ENCODE assay signal across 10 cellular contexts in genomic region chr12:87509233-87509820, GRCh38.
DNase-seq lines count a peak whose midpoint lies in the region; ATAC-seq and TF ChIP-seq lines count a peak whose summit lies in the region.
"Had no signal": no experiment of that assay in that cellular context is flagged by ENCODE, and none has a peak within 500 bp of the region (broad histone marks: within the 10 kb centered on the region; RNA-seq: fewer than 3 reads in every experiment).

No MANE protein-coding gene starts in this region.

- no peak overlapping the region for H4K91ac ChIP-seq in neuronal stem cell (ENCODE audit: low read depth, low read length, poor library complexity)

- peak; percentile 60 for ATAC-seq in HG03565 (IDR thresholded peaks at IDR 0.05; ENCODE audit: unreplicated experiment)
- peak; percentile 100 for ATAC-seq in RWPE2 (ENCODE audit: low read depth)
- ATAC-seq in activated T-cell treated with anti-CD3 and anti-CD28 coated beads, Interleukin-2, amount 50 U/mL, for 4 hours = no peak
- ATAC-seq in natural killer cell treated with Interleukin-12 subunit alpha and Interleukin-12 subunit beta and Interleukin-15 and Interleukin-18, amount 100 ng/mL, for 72 hours = no peak

- H3K18ac ChIP-seq in neuronal stem cell (ENCODE audit: low read length) = no peak overlapping the region

- no peak for TF ChIP-seq CTCF in RWPE2 (IDR thresholded peaks at IDR 0.05; ENCODE audit: poor library complexity, severe bottlenecking)

- no peak overlapping the region for H4K8ac ChIP-seq in neuronal stem cell (ENCODE audit: low read depth, low read length)

- peak; percentile 7 for DNase-seq in GM03348 (ENCODE audit: low spot score)
- DNase-seq in RWPE2 (ENCODE audit: low spot score) = no peak
- DNase-seq in glomerular endothelial cell (ENCODE audit: extremely low read depth, low read depth, low spot score) = peak; percentile 18
- no peak for DNase-seq in AG08395 (ENCODE audit: low spot score)
- no peak for DNase-seq in activated T-cell treated with anti-CD3 and anti-CD28 coated beads, Interleukin-2, amount 50 U/mL, for 4 hours
- no peak for DNase-seq in natural killer cell treated with Interleukin-12 subunit alpha and Interleukin-12 subunit beta and Interleukin-15 and Interleukin-18, amount 100 ng/mL, for 72 hours (ENCODE audit: low spot score)
- DNase-seq in neuronal stem cell (ENCODE audit: low spot score) = no peak
- DNase-seq: activated naive CD4-positive, alpha-beta T cell treated with anti-CD3 and anti-CD28 coated beads for 36 hours; stimulated activated CD4-positive, alpha-beta T cell treated with anti-CD3 and anti-CD28 coated beads, Interleukin-2, amount 100 ng/mL, for 24 hours had no signal

- no peak overlapping the region for H3K4me3 Mint-ChIP-seq in activated T-cell treated with anti-CD3 and anti-CD28 coated beads, Interleukin-2, amount 50 U/mL, for 4 hours
- no peak overlapping the region for H3K4me3 Mint-ChIP-seq in natural killer cell treated with Interleukin-12 subunit alpha and Interleukin-12 subunit beta and Interleukin-15 and Interleukin-18, amount 100 ng/mL, for 72 hours
- H3K4me3 Mint-ChIP-seq: activated naive CD4-positive, alpha-beta T cell treated with anti-CD3 and anti-CD28 coated beads for 36 hours had no signal

- no peak overlapping the region for H2BK15ac ChIP-seq in neuronal stem cell (ENCODE audit: low read length)

- no peaks in the 10 kb centered on the region for H3K4me1 Mint-ChIP-seq in activated T-cell treated with anti-CD3 and anti-CD28 coated beads, Interleukin-2, amount 50 U/mL, for 4 hours (ENCODE audit: low read depth)
- no peaks in the 10 kb centered on the region for H3K4me1 Mint-ChIP-seq in natural killer cell treated with Interleukin-12 subunit alpha and Interleukin-12 subunit beta and Interleukin-15 and Interleukin-18, amount 100 ng/mL, for 72 hours (ENCODE audit: low read depth in 2 of 2)

- H3K27me3 Mint-ChIP-seq in activated T-cell treated with anti-CD3 and anti-CD28 coated beads, Interleukin-2, amount 50 U/mL, for 4 hours (ENCODE audit: low read depth) = no peaks in the 10 kb centered on the region
- H3K27me3 Mint-ChIP-seq in natural killer cell treated with Interleukin-12 subunit alpha and Interleukin-12 subunit beta and Interleukin-15 and Interleukin-18, amount 100 ng/mL, for 72 hours = no peaks in the 10 kb centered on the region

- no peak overlapping the region for H2AFZ ChIP-seq in neuronal stem cell (ENCODE audit: low read length)

- no peak overlapping the region for H3K4me2 ChIP-seq in neuronal stem cell (ENCODE audit: insufficient read depth, low read length, poor library complexity, severe bottlenecking)

- H3K4ac ChIP-seq in neuronal stem cell (ENCODE audit: low read length) = no peak overlapping the region

- H3K36me3 ChIP-seq in RWPE2 (ENCODE audit: low read depth) (no peaks in the 10 kb centered on the region), neuronal stem cell (replicated peaks in 1 of 2; ENCODE audit: control insufficient read depth in 2 of 2, insufficient read depth in 2 of 2, low read length in 2 of 2) (no peaks in the 10 kb centered on the region)

- peaks cover 5% of the 10 kb centered on the region for H3K9me3 Mint-ChIP-seq in activated T-cell treated with anti-CD3 and anti-CD28 coated beads, Interleukin-2, amount 50 U/mL, for 4 hours
- peaks cover 22% of the 10 kb centered on the region for H3K9me3 Mint-ChIP-seq in natural killer cell treated with Interleukin-12 subunit alpha and Interleukin-12 subunit beta and Interleukin-15 and Interleukin-18, amount 100 ng/mL, for 72 hours

- H3K23ac ChIP-seq in neuronal stem cell (ENCODE audit: low read depth, low read length, poor library complexity) = no peak overlapping the region

- H3K4me1 ChIP-seq in RWPE2 (ENCODE audit: insufficient read depth, poor library complexity, severe bottlenecking) (peaks cover 13% of the 10 kb centered on the region), neuronal stem cell (ENCODE audit: control insufficient read depth in 2 of 2, insufficient read depth in 1 of 2, low read depth in 1 of 2, low read length in 2 of 2) (no peaks in the 10 kb centered on the region)

- no peak overlapping the region for H2BK5ac ChIP-seq in neuronal stem cell (ENCODE audit: low read length)

- H3K79me1 ChIP-seq in neuronal stem cell (ENCODE audit: low read depth, low read length) = no peaks in the 10 kb centered on the region

- H3K14ac ChIP-seq in neuronal stem cell (ENCODE audit: low read length) = no peak overlapping the region

- no peak overlapping the region for H3K9ac ChIP-seq in neuronal stem cell (ENCODE audit: low read depth, low read length, poor library complexity)

- H3K9me3 ChIP-seq in RWPE2 (ENCODE audit: severe bottlenecking) = no peaks in the 10 kb centered on the region
- no peaks in the 10 kb centered on the region for H3K9me3 ChIP-seq in neuronal stem cell (replicated peaks in 1 of 2; ENCODE audit: control insufficient read depth in 2 of 2, insufficient read depth in 1 of 2, low read depth in 1 of 2, low read length in 2 of 2)

- no peaks in the 10 kb centered on the region for H3K27me3 ChIP-seq in RWPE2 (ENCODE audit: insufficient read depth, poor library complexity, severe bottlenecking)
- H3K27me3 ChIP-seq in neuronal stem cell (ENCODE audit: control insufficient read depth in 3 of 3, insufficient read depth in 3 of 3, low read depth in 1 of 3, low read length in 3 of 3) = no peaks in the 10 kb centered on the region

- no peaks in the 10 kb centered on the region for H3K36me3 Mint-ChIP-seq in activated T-cell treated with anti-CD3 and anti-CD28 coated beads, Interleukin-2, amount 50 U/mL, for 4 hours (ENCODE audit: insufficient read depth)
- no peaks in the 10 kb centered on the region for H3K36me3 Mint-ChIP-seq in natural killer cell treated with Interleukin-12 subunit alpha and Interleukin-12 subunit beta and Interleukin-15 and Interleukin-18, amount 100 ng/mL, for 72 hours

- no peak overlapping the region for H2BK120ac ChIP-seq in neuronal stem cell (ENCODE audit: low read depth, low read length)

- no peak overlapping the region for H2AK5ac ChIP-seq in neuronal stem cell (ENCODE audit: low read depth, low read length)

- no peak overlapping the region for H2BK12ac ChIP-seq in neuronal stem cell (ENCODE audit: low read length)

- H3K4me3 ChIP-seq in RWPE2 (ENCODE audit: severe bottlenecking) (no peak overlapping the region), neuronal stem cell (ENCODE audit: low read length in 2 of 2) (no peak overlapping the region)

- peak overlapping the region; percentile 52 for H3K27ac ChIP-seq in RWPE2 (ENCODE audit: poor library complexity, severe bottlenecking)
- no peak overlapping the region for H3K27ac ChIP-seq in neuronal stem cell (replicated peaks; ENCODE audit: low read length)

- H3K27ac Mint-ChIP-seq in natural killer cell treated with Interleukin-12 subunit alpha and Interleukin-12 subunit beta and Interleukin-15 and Interleukin-18, amount 100 ng/mL, for 72 hours = no peak overlapping the region
- H3K27ac Mint-ChIP-seq: activated naive CD4-positive, alpha-beta T cell treated with anti-CD3 and anti-CD28 coated beads for 36 hours had no signal

Comparison
In these comparisons a context has a peak if more than half of its experiments do, and no peak if none do; other contexts are left out.
1. DNase-seq: peak in GM03348 (single experiment) and glomerular endothelial cell (single experiment); none in RWPE2 (single experiment), AG08395 (single experiment), activated T-cell treated with anti-CD3 and anti-CD28 coated beads, Interleukin-2, amount 50 U/mL, for 4 hours (single experiment), natural killer cell treated with Interleukin-12 subunit alpha and Interleukin-12 subunit beta and Interleukin-15 and Interleukin-18, amount 100 ng/mL, for 72 hours (single experiment) and neuronal stem cell (single experiment).
2. ATAC-seq: peak in HG03565 (single experiment) and RWPE2 (single experiment); none in activated T-cell treated with anti-CD3 and anti-CD28 coated beads, Interleukin-2, amount 50 U/mL, for 4 hours (0 of 2) and natural killer cell treated with Interleukin-12 subunit alpha and Interleukin-12 subunit beta and Interleukin-15 and Interleukin-18, amount 100 ng/mL, for 72 hours (0 of 2).